ENCODE assay signal across 7 cellular contexts in the genomic region with DNA sequence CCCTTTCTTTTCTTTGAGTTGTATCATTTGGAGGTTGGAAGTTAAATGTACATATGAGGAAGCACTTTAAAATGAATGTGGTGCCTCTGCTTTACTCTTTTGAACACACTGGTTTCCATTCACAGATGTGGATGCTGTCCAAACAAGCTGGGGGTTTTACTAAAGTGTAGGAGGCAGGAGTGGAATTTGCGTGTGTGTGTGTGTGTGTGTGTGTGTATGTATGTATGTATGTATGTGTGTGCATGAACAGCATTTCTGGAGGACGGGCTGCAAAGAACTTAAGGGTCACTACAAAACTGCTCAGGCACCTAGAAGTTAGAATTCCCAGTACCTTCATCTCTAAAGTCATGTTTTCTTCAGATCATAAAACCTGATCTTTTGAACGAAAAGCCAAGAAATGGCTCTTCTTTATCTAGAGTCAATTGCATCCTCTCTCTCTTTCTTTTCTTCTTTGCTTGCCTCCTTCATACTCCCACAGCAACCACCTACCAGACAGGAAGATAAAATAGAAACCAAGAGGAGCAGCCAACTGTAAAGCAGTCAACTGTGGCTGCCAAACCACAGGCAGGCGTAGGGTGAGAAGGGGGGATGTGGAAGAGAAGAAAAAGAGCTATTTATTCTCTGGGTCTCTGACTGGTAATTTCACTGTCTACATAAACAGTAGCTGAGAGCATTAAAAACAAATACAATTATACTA.
DNase-seq lines count a peak whose midpoint lies in the region; ATAC-seq and TF ChIP-seq lines count a peak whose summit lies in the region.

No MANE protein-coding gene starts in this region.

- intact Hi-C loops in tibial artery (cut with DNase I; ENCODE audit: low total_unique reads): no loop called here

- H3K4me1 ChIP-seq in OCI-LY3 (ENCODE audit: low read length): peaks cover 29% of the 10 kb centered on the region
- H3K4me1 ChIP-seq in tibial artery: peaks cover 0 to 3% (median 1%) of the 10 kb centered on the region in 4 donors

- H3K9me3 ChIP-seq in OCI-LY3 (ENCODE audit: insufficient read depth, low read length): no peaks in the 10 kb centered on the region
- H3K9me3 ChIP-seq in tibial artery: no peaks in the 10 kb centered on the region

- no peaks in the 10 kb centered on the region for H4K20me1 ChIP-seq in OCI-LY3 (ENCODE audit: insufficient read depth, low read length)

- no peak overlapping the region for H2AFZ ChIP-seq in OCI-LY3 (ENCODE audit: low read depth, low read length)

- no peak for TF ChIP-seq CTCF in OCI-LY3 (IDR thresholded peaks at IDR 0.05; ENCODE audit: low read depth, low read length)
- no peak for TF ChIP-seq CTCF in tibial artery (IDR thresholded peaks at IDR 0.05)

- no peak overlapping the region for H3K9ac ChIP-seq in OCI-LY3 (ENCODE audit: low read length)

- no peaks in the 10 kb centered on the region for H3K36me3 Mint-ChIP-seq in effector memory CD8-positive, alpha-beta T cell (ENCODE audit: insufficient read depth)

- H3K27me3 Mint-ChIP-seq in effector memory CD8-positive, alpha-beta T cell: no peaks in the 10 kb centered on the region

- H3K4me3 Mint-ChIP-seq in effector memory CD8-positive, alpha-beta T cell: peak overlapping the region; percentile 13 to 47

- H3K36me3 ChIP-seq in OCI-LY3 (replicated peaks; ENCODE audit: low read depth, low read length) (no peaks in the 10 kb centered on the region), tibial artery (no peaks in the 10 kb centered on the region)

- H3K27ac Mint-ChIP-seq in effector memory CD8-positive, alpha-beta T cell: peak overlapping the region in 1 of 2 donors; percentile 79

- peak overlapping the region; percentile 57 for H3K4me2 ChIP-seq in OCI-LY3 (ENCODE audit: low read length)

- DNase-seq in effector memory CD8-positive, alpha-beta T cell: peak; percentile 19 to 38 (median 29)
- DNase-seq in HuH-7.5 (ENCODE audit: low spot score) (no peak), tibial artery (no peak), AG08395 (ENCODE audit: low spot score) (no peak)

- H3K4me1 Mint-ChIP-seq in effector memory CD8-positive, alpha-beta T cell (ENCODE audit: low read depth in 2 of 2): peaks cover 15 to 17% of the 10 kb centered on the region in 2 donors

- H3K27ac ChIP-seq in OCI-LY3 (ENCODE audit: low read length) (no peak overlapping the region), tibial artery (no peak overlapping the region)

- no peaks in the 10 kb centered on the region for H3K9me3 Mint-ChIP-seq in effector memory CD8-positive, alpha-beta T cell

- H3K4me3 ChIP-seq in OCI-LY3 (ENCODE audit: low read length) (peak overlapping the region; percentile 7; the same call in 1 of the 2 replicates), tibial artery (no peak overlapping the region)

- H3K79me2 ChIP-seq in OCI-LY3 (ENCODE audit: low read length): no peaks in the 10 kb centered on the region

- H3K27me3 ChIP-seq in OCI-LY3 (ENCODE audit: low read depth, low read length) (0 out of 2 replicates have a peak, but pooled peaks cover 7% of the 10 kb centered on the region), tibial artery (no peaks in the 10 kb centered on the region)

- ATAC-seq in GM19043 (IDR thresholded peaks at IDR 0.05; ENCODE audit: low read depth, unreplicated experiment) (peak; percentile 96), HG02885 (IDR thresholded peaks at IDR 0.05; ENCODE audit: poor library complexity, unreplicated experiment) (peak; percentile 95)
- ATAC-seq in effector memory CD8-positive, alpha-beta T cell (replicated peaks): peak; percentile 98

Comparison
In these comparisons a context has a peak if more than half of its experiments do, and no peak if none do; other contexts are left out.
1. DNase-seq: peak in effector memory CD8-positive, alpha-beta T cell (3 of 3); none in HuH-7.5 (single experiment), tibial artery (0 of 2) and AG08395 (single experiment).
2. Peak in every context shown above with its lines, with median percentiles within 50 percentile points of each other: ATAC-seq.